In the genomic region with DNA sequence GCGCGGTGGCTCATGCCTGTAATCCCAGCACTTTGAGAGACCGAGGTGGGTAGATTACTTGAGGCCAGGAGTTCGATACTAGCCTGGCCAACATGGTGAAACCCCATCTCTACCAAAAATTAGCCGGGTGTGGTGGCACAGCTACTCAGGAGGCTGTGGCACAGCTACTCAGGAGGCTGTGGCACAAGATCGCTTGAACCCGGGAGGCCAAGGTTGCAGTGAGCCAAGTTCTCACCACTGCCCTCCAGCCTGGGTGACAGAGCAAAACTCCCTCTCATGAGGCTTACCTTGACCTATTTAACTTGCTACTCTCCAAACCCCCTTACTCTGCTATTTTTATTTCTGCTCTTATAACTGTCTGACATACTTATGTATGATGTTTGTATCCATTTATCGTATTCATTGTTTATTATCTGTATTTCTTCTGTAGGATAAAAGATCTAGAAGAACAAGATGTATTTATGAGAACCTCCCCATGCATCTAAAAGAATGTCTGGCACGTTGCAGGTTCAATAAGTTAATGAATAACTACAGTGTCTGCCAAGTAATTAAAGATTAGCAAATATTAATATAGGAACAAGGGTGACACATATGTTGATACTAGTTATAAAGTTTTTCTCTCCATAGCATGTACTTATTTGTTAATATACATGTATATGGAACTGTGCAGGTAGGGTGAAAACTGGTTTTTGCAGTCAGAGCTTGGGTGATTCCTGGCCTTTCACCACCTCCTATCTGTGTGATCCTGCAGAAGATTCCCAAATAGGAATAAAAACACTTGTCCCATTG, we compare ENCODE assay signal across 25 cellular contexts. TPM values are rescaled to one million over a fixed set of nuclear protein-coding genes. Genes with fewer than 3 reads are reported as not detected.
DNase-seq lines count a peak whose midpoint lies in the region; ATAC-seq and TF ChIP-seq lines count a peak whose summit lies in the region.
"Had no signal": no experiment of that assay in that cellular context is flagged by ENCODE, and none has a peak within 500 bp of the region (broad histone marks: within the 10 kb centered on the region; RNA-seq: fewer than 3 reads in every experiment).

No MANE protein-coding gene starts in this region.

- H3K27ac Mint-ChIP-seq in HFFc6, result no peak overlapping the region
- H3K27ac Mint-ChIP-seq in stimulated activated naive CD8-positive, alpha-beta T cell treated with anti-CD3 and anti-CD28 coated beads, Interleukin-15, amount 100 ng/mL, for 72 hours, result no peak overlapping the region
- H3K27ac Mint-ChIP-seq in stimulated activated naive B cell treated with anti-CD40 and anti-IgM and Interleukin-4, amounts not matched to agents 10 μg/mL and 1 μg/mL and 100 μg/mL, for 72 hours, result no peak overlapping the region

- peaks cover 17% of the 10 kb centered on the region for H3K27me3 Mint-ChIP-seq in HFFc6 (ENCODE audit: insufficient read depth)
- H3K27me3 Mint-ChIP-seq in stimulated activated naive CD8-positive, alpha-beta T cell treated with anti-CD3 and anti-CD28 coated beads, Interleukin-15, amount 100 ng/mL, for 72 hours, result no peaks in the 10 kb centered on the region
- peaks cover 13% of the 10 kb centered on the region in 2 donors for H3K27me3 Mint-ChIP-seq in stimulated activated naive B cell treated with anti-CD40 and anti-IgM and Interleukin-4, amounts not matched to agents 10 μg/mL and 1 μg/mL and 100 μg/mL, for 72 hours

- H3K4me1 ChIP-seq in colonic mucosa, result no peaks in the 10 kb centered on the region
- peaks cover 2 to 16% of the 10 kb centered on the region in 2 donors for H3K4me1 ChIP-seq in mucosa of rectum (ENCODE audit: control insufficient read depth in 2 of 2, insufficient read depth in 2 of 2, low read length in 2 of 2)
- peaks cover 0 to 8% (median 0%) of the 10 kb centered on the region in 12 donors for H3K4me1 ChIP-seq in heart left ventricle
- H3K4me1 ChIP-seq: HAP-1, prostate gland had no signal

- 86 to 92% (median 90%) methylated on average over 9 of the region's 9 CpGs for WGBS in heart left ventricle, 4 donors

- H3K4me3 Mint-ChIP-seq in HFFc6, result peak overlapping the region; percentile 50; the same call in 1 of the 2 replicates
- H3K4me3 Mint-ChIP-seq in stimulated activated naive CD8-positive, alpha-beta T cell treated with anti-CD3 and anti-CD28 coated beads, Interleukin-15, amount 100 ng/mL, for 72 hours, result no peak overlapping the region
- H3K4me3 Mint-ChIP-seq in stimulated activated naive B cell treated with anti-CD40 and anti-IgM and Interleukin-4, amounts not matched to agents 10 μg/mL and 1 μg/mL and 100 μg/mL, for 72 hours, result no peak overlapping the region

- no peak for DNase-seq in HFFc6
- DNase-seq in colonic mucosa, result no peak
- DNase-seq in heart left ventricle, result no peak
- DNase-seq in stimulated activated naive CD8-positive, alpha-beta T cell treated with anti-CD3 and anti-CD28 coated beads, Interleukin-15, amount 100 ng/mL, for 72 hours, result no peak
- DNase-seq in stimulated activated naive B cell treated with anti-CD40 and anti-IgM and Interleukin-4, amounts not matched to agents 10 μg/mL and 1 μg/mL and 100 μg/mL, for 72 hours, result no peak
- no peak for DNase-seq in HK-2 (ENCODE audit: unreplicated experiment)
- DNase-seq: activated gamma-delta T cell; amygdala; central memory CD4-positive, alpha-beta T cell; DMS153; effector CD8-positive, alpha-beta T cell; mammary epithelial cell; NCI-H1930; NCI-H446; NK-92 treated with Interleukin-12 subunit alpha and Interleukin-12 subunit beta, amount 100 ng/mL, for 24 hours; stimulated activated CD4-positive, alpha-beta T cell treated with anti-CD3 and anti-CD28 coated beads, Interleukin-2, amount 100 ng/mL, for 48 hours; upper lobe of right lung had no signal

- intact Hi-C loops in colonic mucosa (cut with DNase I) (no loop called here), heart left ventricle (cut with DNase I) (loop anchor here in 3 of 10 donors (5.0 to 10.0 kb wide), 3 partner anchors 92 to 147 kb away; a partner anchor contains a TSS)

- no peak for TF ChIP-seq POLR2A in heart left ventricle (IDR thresholded peaks at IDR 0.05)

- TF ChIP-seq CTCF in 22Rv1 (IDR thresholded peaks at IDR 0.05) (no peak), HFFc6 (IDR thresholded peaks at IDR 0.05) (no peak), colonic mucosa (IDR thresholded peaks at IDR 0.05) (no peak), heart left ventricle (IDR thresholded peaks at IDR 0.05) (no peak)

- no peak for ATAC-seq in heart left ventricle
- no peak for ATAC-seq in stimulated activated naive CD8-positive, alpha-beta T cell treated with anti-CD3 and anti-CD28 coated beads, Interleukin-15, amount 100 ng/mL, for 72 hours
- no peak for ATAC-seq in stimulated activated naive B cell treated with anti-CD40 and anti-IgM and Interleukin-4, amounts not matched to agents 10 μg/mL and 1 μg/mL and 100 μg/mL, for 72 hours (replicated peaks)
- ATAC-seq: GM12878, upper lobe of right lung had no signal

- peak overlapping the region; percentile 99 for H3K27ac ChIP-seq in 22Rv1
- peak overlapping the region; percentile 76 for H3K27ac ChIP-seq in colonic mucosa
- peak overlapping the region; percentile 67 to 69 for H3K27ac ChIP-seq in mucosa of rectum (ENCODE audit: low read depth in 2 of 2, low read length in 2 of 2)
- no peak overlapping the region for H3K27ac ChIP-seq in heart left ventricle
- H3K27ac ChIP-seq: C4-2B, HL-60, prostate gland, skin epidermis, upper lobe of right lung had no signal

- H3K27me3 ChIP-seq in colonic mucosa (no peaks in the 10 kb centered on the region), mucosa of rectum (ENCODE audit: control insufficient read depth in 2 of 2, insufficient read depth in 2 of 2, low read length in 2 of 2) (no peaks in the 10 kb centered on the region), heart left ventricle (no peaks in the 10 kb centered on the region)
- H3K27me3 ChIP-seq: upper lobe of right lung had no signal

- H3K4me1 Mint-ChIP-seq in HFFc6 (ENCODE audit: low read depth), result peaks cover 21% of the 10 kb centered on the region
- peaks cover 39% of the 10 kb centered on the region for H3K4me1 Mint-ChIP-seq in stimulated activated naive CD8-positive, alpha-beta T cell treated with anti-CD3 and anti-CD28 coated beads, Interleukin-15, amount 100 ng/mL, for 72 hours
- peaks cover 29 to 56% of the 10 kb centered on the region in 2 donors for H3K4me1 Mint-ChIP-seq in stimulated activated naive B cell treated with anti-CD40 and anti-IgM and Interleukin-4, amounts not matched to agents 10 μg/mL and 1 μg/mL and 100 μg/mL, for 72 hours

- H3K36me3 ChIP-seq in colonic mucosa, result no peaks in the 10 kb centered on the region
- H3K36me3 ChIP-seq in mucosa of rectum (ENCODE audit: control insufficient read depth in 2 of 2, insufficient read depth in 2 of 2, low read length in 2 of 2), result no peaks in the 10 kb centered on the region
- no peaks in the 10 kb centered on the region for H3K36me3 ChIP-seq in heart left ventricle
- H3K36me3 ChIP-seq: HAP-1, prostate gland, upper lobe of right lung had no signal

- H3K9me3 ChIP-seq in colonic mucosa (no peaks in the 10 kb centered on the region), mucosa of rectum (ENCODE audit: control insufficient read depth in 2 of 2, low read length in 2 of 2) (no peaks in the 10 kb centered on the region), heart left ventricle (no peaks in the 10 kb centered on the region)
- H3K9me3 ChIP-seq: HAP-1, prostate gland, upper lobe of right lung had no signal

- H3K4me3 ChIP-seq in colonic mucosa (no peak overlapping the region), mucosa of rectum (ENCODE audit: low read length in 2 of 2) (no peak overlapping the region), heart left ventricle (no peak overlapping the region)
- H3K4me3 ChIP-seq: GM12878, HAP-1, prostate gland, skin epidermis, upper lobe of right lung had no signal

- H3K9ac ChIP-seq in colonic mucosa (ENCODE audit: low read depth in 2 of 2, low read length in 2 of 2), result peak overlapping the region in 1 of 2 donors; percentile 69
- no peak overlapping the region for H3K9ac ChIP-seq in mucosa of rectum (ENCODE audit: low read depth in 1 of 2, low read length in 2 of 2)

- H3K9me3 Mint-ChIP-seq in HFFc6, result peaks cover 4% of the 10 kb centered on the region; the same call in 1 of the 2 replicates
- H3K9me3 Mint-ChIP-seq in stimulated activated naive CD8-positive, alpha-beta T cell treated with anti-CD3 and anti-CD28 coated beads, Interleukin-15, amount 100 ng/mL, for 72 hours, result peaks cover 0 to 7% of the 10 kb centered on the region in 2 donors
- H3K9me3 Mint-ChIP-seq in stimulated activated naive B cell treated with anti-CD40 and anti-IgM and Interleukin-4, amounts not matched to agents 10 μg/mL and 1 μg/mL and 100 μg/mL, for 72 hours, result peaks cover 3% of the 10 kb centered on the region in 2 donors

- no peaks in the 10 kb centered on the region for H3K36me3 Mint-ChIP-seq in HFFc6 (ENCODE audit: low read depth)
- H3K36me3 Mint-ChIP-seq in stimulated activated naive B cell treated with anti-CD40 and anti-IgM and Interleukin-4, amounts not matched to agents 10 μg/mL and 1 μg/mL and 100 μg/mL, for 72 hours, result peaks cover 7 to 16% of the 10 kb centered on the region in 2 donors

RNA-seq across cellular contexts. Expression of a gene that starts 15.5 kb away (rescaled TPM):
- 100 to 1,000 TPM in 1 of 6 experiments, 10 to 100 TPM in 5; 48.4 to 112 (median 98.2) TPM for total RNA-seq in HFFc6 (2021; fragmentation: NEBNext Ultra II Directional; extraction: Animal tissue kit (Norgen Biotek cat#: 25700))
- 100 to 1,000 TPM in 1 of 2 donors, 10 to 100 TPM in 1; 80.0 to 202 TPM for total RNA-seq in colonic mucosa
- 10 to 100 TPM; 11.2 to 30.5 (median 19.4) TPM for total RNA-seq in heart left ventricle
- polyA plus RNA-seq in heart left ventricle, result 10 to 100 TPM; 11.4 to 16.5 TPM

Comparison
In these comparisons a context has a peak if more than half of its experiments do, and no peak if none do; other contexts are left out.
1. H3K27ac ChIP-seq: peak in 22Rv1 (single experiment), colonic mucosa (single experiment) and mucosa of rectum (2 of 2); none in heart left ventricle (0 of 12).